ENCODE assay signal across 8 cellular contexts in genomic region chr20:37346232-37346525, GRCh38. TPM values are rescaled to one million over a fixed set of nuclear protein-coding genes. Genes with fewer than 3 reads are reported as not detected.
DNase-seq lines count a peak whose midpoint lies in the region; ATAC-seq and TF ChIP-seq lines count a peak whose summit lies in the region.

No MANE protein-coding gene starts in this region.

- no peak for TF ChIP-seq CTCF in hepatocyte (IDR thresholded peaks at IDR 0.05; ENCODE audit: poor library complexity)

- DNase-seq in hepatocyte (ENCODE audit: low spot score) = no peak
- DNase-seq in anterior cingulate cortex (lab: John Stamatoyannopoulos, UW) = no peak

- H3K27me3 ChIP-seq in hepatocyte = no peaks in the 10 kb centered on the region

- no peaks in the 10 kb centered on the region for H3K27me3 Mint-ChIP-seq in stimulated activated memory B cell treated with anti-CD40 and anti-IgM and Interleukin-4, amounts not matched to agents 10 μg/mL and 1 μg/mL and 100 μg/mL, for 72 hours

- no peaks in the 10 kb centered on the region for H3K9me3 Mint-ChIP-seq in stimulated activated memory B cell treated with anti-CD40 and anti-IgM and Interleukin-4, amounts not matched to agents 10 μg/mL and 1 μg/mL and 100 μg/mL, for 72 hours

- H3K27ac ChIP-seq in hepatocyte = peak overlapping the region; percentile 97

- H3K4me1 ChIP-seq in hepatocyte (ENCODE audit: insufficient read depth) = peaks cover 47% of the 10 kb centered on the region

- no peaks in the 10 kb centered on the region for H3K9me3 ChIP-seq in hepatocyte (ENCODE audit: low read depth)

- no peaks in the 10 kb centered on the region for H3K9me2 ChIP-seq in hepatocyte (replicated peaks; ENCODE audit: insufficient read depth)

- peaks cover 57% of the 10 kb centered on the region for H3K79me2 ChIP-seq in hepatocyte

- H2AFZ ChIP-seq in hepatocyte = peak overlapping the region; percentile 58

- WGBS in hepatocyte (ENCODE audit: low lambda C conversion rate, missing lambda C conversion rate) = no CpG with 5 or more reads among the region's 35 CpGs

- H3K4me3 Mint-ChIP-seq in stimulated activated memory B cell treated with anti-CD40 and anti-IgM and Interleukin-4, amounts not matched to agents 10 μg/mL and 1 μg/mL and 100 μg/mL, for 72 hours = no peak overlapping the region

- no peaks in the 10 kb centered on the region for H3K36me3 ChIP-seq in hepatocyte (replicated peaks; ENCODE audit: insufficient read depth, low read depth)

- H3K36me3 Mint-ChIP-seq in stimulated activated memory B cell treated with anti-CD40 and anti-IgM and Interleukin-4, amounts not matched to agents 10 μg/mL and 1 μg/mL and 100 μg/mL, for 72 hours = peaks cover 28% of the 10 kb centered on the region

- H4K20me1 ChIP-seq in hepatocyte (ENCODE audit: insufficient read depth, poor library complexity, severe bottlenecking) = peaks cover 32% of the 10 kb centered on the region

- peaks cover 72% of the 10 kb centered on the region for H3K4me1 Mint-ChIP-seq in stimulated activated memory B cell treated with anti-CD40 and anti-IgM and Interleukin-4, amounts not matched to agents 10 μg/mL and 1 μg/mL and 100 μg/mL, for 72 hours

- ATAC-seq in GM18909 (IDR thresholded peaks at IDR 0.05; ENCODE audit: poor library complexity, unreplicated experiment) (peak; percentile 9), SK-N-SH treated with all-trans-retinoic acid at 6 μM for 48 hours (peak; percentile 6; the same call in 1 of the 3 replicates), HG03108 (IDR thresholded peaks at IDR 0.05; ENCODE audit: unreplicated experiment) (no peak), GM18868 (IDR thresholded peaks at IDR 0.05; ENCODE audit: unreplicated experiment) (no peak), GM21825 (IDR thresholded peaks at IDR 0.05; ENCODE audit: unreplicated experiment) (no peak)
- ATAC-seq in stimulated activated memory B cell treated with anti-CD40 and anti-IgM and Interleukin-4, amounts not matched to agents 10 μg/mL and 1 μg/mL and 100 μg/mL, for 72 hours = peak; percentile 48

- H3K4me3 ChIP-seq in hepatocyte = peak overlapping the region; percentile 37

- no peak overlapping the region for H3K27ac Mint-ChIP-seq in stimulated activated memory B cell treated with anti-CD40 and anti-IgM and Interleukin-4, amounts not matched to agents 10 μg/mL and 1 μg/mL and 100 μg/mL, for 72 hours

- H3K4me2 ChIP-seq in hepatocyte = peak overlapping the region; percentile 96

TF ChIP-seq in SK-N-SH treated with all-trans-retinoic acid at 6 μM for 48 hours, 23 proteins besides CTCF, POLR2A, EP300 and RAD21:
- TF ChIP-seq ZNF70 (CRISPR knock-in tag; IDR thresholded peaks at IDR 0.05) = no peak
TF ChIP-seq in SK-N-SH treated with all-trans-retinoic acid at 6 μM for 48 hours: peak in this region for 0.

RNA-seq across cellular contexts. Expression of gene SRC, which starts 0.2 kb away (rescaled TPM):
- 45.5 and 69.8 TPM in 2 replicates for total RNA-seq in hepatocyte
- 55.1 and 56.4 TPM in 2 replicates for polyA plus RNA-seq in hepatocyte

RNA-seq across cellular contexts. Expression of gene MANBAL, which starts 56.7 kb away (rescaled TPM):
- total RNA-seq in hepatocyte = 35.4 and 43.8 TPM in 2 replicates
- 84.1 and 93.9 TPM in 2 replicates for polyA plus RNA-seq in hepatocyte

Comparison
In these comparisons a context has a peak if more than half of its experiments do, and no peak if none do; other contexts are left out.
1. ATAC-seq: peak in GM18909 (single experiment), SK-N-SH treated with all-trans-retinoic acid at 6 μM for 48 hours (single experiment) and stimulated activated memory B cell treated with anti-CD40 and anti-IgM and Interleukin-4, amounts not matched to agents 10 μg/mL and 1 μg/mL and 100 μg/mL, for 72 hours (single experiment); none in HG03108 (single experiment), GM18868 (single experiment) and GM21825 (single experiment).